8 cellular contexts compared by ENCODE assay signal in genomic region chr2:80238692-80239469, GRCh38.
DNase-seq lines count a peak whose midpoint lies in the region; ATAC-seq, FAIRE-seq and TF ChIP-seq lines count a peak whose summit lies in the region.

No MANE protein-coding gene starts in this region.

- TF ChIP-seq POLR2A in K562 (conservative IDR thresholded peaks at IDR 0.05) (no peak), uterus (IDR thresholded peaks at IDR 0.05) (no peak)

- peak; percentile 48 to 74 (median 64); a peak in 5 of 6 replicates for TF ChIP-seq CTCF in K562 (IDR thresholded peaks at IDR 0.05 in 2 of 3, conservative IDR thresholded peaks at IDR 0.05 in 1 of 3; ENCODE audit: insufficient read depth in 2 of 3, low read depth in 1 of 3, low read length in 3 of 3)
- peak; percentile 73 to 76 for TF ChIP-seq CTCF in left lung (IDR thresholded peaks at IDR 0.05)
- TF ChIP-seq CTCF in uterus (IDR thresholded peaks at IDR 0.05), result peak; percentile 10 to 66 (median 40)

- H3K9me3 ChIP-seq in Karpas-422 (ENCODE audit: low read length), result no peaks in the 10 kb centered on the region
- no peaks in the 10 kb centered on the region for H3K9me3 ChIP-seq in K562 (replicated peaks; ENCODE audit: control insufficient read depth, insufficient read depth, low read depth, low read length)
- H3K9me3 ChIP-seq in left lung, result no peaks in the 10 kb centered on the region
- H3K9me3 ChIP-seq in uterus, result no peaks in the 10 kb centered on the region

- H3K4me2 ChIP-seq in Karpas-422 (ENCODE audit: low read depth, low read length, poor library complexity, severe bottlenecking) (no peak overlapping the region), K562 (ENCODE audit: insufficient read depth, low read length) (no peak overlapping the region)

- H2AFZ ChIP-seq in Karpas-422 (ENCODE audit: low read length), result no peak overlapping the region
- H2AFZ ChIP-seq in K562 (ENCODE audit: low read depth, low read length), result no peak overlapping the region

- H3K27ac ChIP-seq in Karpas-422 (ENCODE audit: low read length) (no peak overlapping the region), K562 (ENCODE audit: extremely low read depth, low read depth, low read length) (no peak overlapping the region), left lung (no peak overlapping the region), uterus (no peak overlapping the region)

- no TSS peak for BruUV-seq in K562 (replicated peaks; lab: Mats Ljungman, UMichigan)

- ATAC-seq in K562, result peak; percentile 79
- peak; percentile 71 for ATAC-seq in left lung
- ATAC-seq in HG02798 (IDR thresholded peaks at IDR 0.05; ENCODE audit: poor library complexity, unreplicated experiment), result no peak

- H3K9me1 ChIP-seq in K562 (ENCODE audit: control insufficient read depth, insufficient read depth, low read length), result no peaks in the 10 kb centered on the region

- TF ChIP-seq EP300 in K562 (IDR thresholded peaks at IDR 0.05; ENCODE audit: low read length), result no peak

- in situ Hi-C loops in K562 (cut with MboI), result no loop called here

- no peak overlapping the region for H3K9ac ChIP-seq in Karpas-422 (ENCODE audit: low read length)
- no peak overlapping the region for H3K9ac ChIP-seq in K562 (ENCODE audit: insufficient read depth in 1 of 2, low read depth in 2 of 2, low read length in 2 of 2)

- no peaks in the 10 kb centered on the region for H3K79me2 ChIP-seq in Karpas-422 (ENCODE audit: low read length)
- no peaks in the 10 kb centered on the region for H3K79me2 ChIP-seq in K562 (ENCODE audit: control insufficient read depth, insufficient read depth, low read length)

- peak; percentile 31 to 66; a peak in 3 of 4 replicates for TF ChIP-seq RAD21 in K562 (CRISPR knock-in tag; conservative IDR thresholded peaks at IDR 0.05 in 1 of 2, IDR thresholded peaks at IDR 0.05 in 1 of 2)

- WGBS in K562 (ENCODE audit: insufficient coverage, low coverage, missing lambda C conversion rate), result 24% methylated on average over 11 of the region's 11 CpGs

- H3K4me3 ChIP-seq in Karpas-422 (ENCODE audit: low read length), result no peak overlapping the region
- H3K4me3 ChIP-seq in K562, result no peak overlapping the region
- H3K4me3 ChIP-seq in left lung, result no peak overlapping the region
- H3K4me3 ChIP-seq in uterus, result no peak overlapping the region

- H3K4me1 ChIP-seq in Karpas-422 (ENCODE audit: low read length) (peaks cover 17% of the 10 kb centered on the region), K562 (replicated peaks in 1 of 2; ENCODE audit: control insufficient read depth in 2 of 2, insufficient read depth in 2 of 2, low read length in 2 of 2) (no peaks in the 10 kb centered on the region; a peak in 1 of 5 replicates), left lung (no peaks in the 10 kb centered on the region), uterus (no peaks in the 10 kb centered on the region)

- DNase-seq in NCI-H345 (lab: John Stamatoyannopoulos, UW), result peak; percentile 19
- DNase-seq in NCI-H345 treated with DMSO at 0.1 percent for 48 hours (lab: John Stamatoyannopoulos, UW; ENCODE audit: unreplicated experiment), result no peak
- peak; percentile 85 for DNase-seq in Karpas-422
- peak; percentile 49 to 62 (median 60) for DNase-seq in K562 (ENCODE audit: extremely low read depth in 1 of 4, low spot score in 3 of 4)
- no peak for DNase-seq in left lung
- no peak for DNase-seq in uterus
- DNase-seq in cortex of kidney (lab: John Stamatoyannopoulos, UW), result no peak

- FAIRE-seq in K562 (lab: Jason Lieb, UNC), result peak; percentile 79

- H4K20me1 ChIP-seq in Karpas-422 (ENCODE audit: insufficient read depth, low read depth, low read length) (no peaks in the 10 kb centered on the region), K562 (replicated peaks; ENCODE audit: control insufficient read depth, insufficient read depth, low read length) (no peaks in the 10 kb centered on the region)

- POLR2A ChIA-PET in K562 (lab: Yijun Ruan, JAX), result interaction anchor here (0.6 kb wide), 1 partner anchor 14 kb away, joined by 3 read pairs; no protein-coding TSS in a partner anchor

- intact Hi-C loops in K562 (cut with micrococcal nuclease), result loop anchor here (1.0 kb wide), 1 partner anchor 166 kb away; no protein-coding TSS in a partner anchor
- intact Hi-C loops in left lung (cut with DNase I), result loop anchor here in 1 of 2 donors (5.0 kb wide), 1 partner anchor 167 kb away; no protein-coding TSS in a partner anchor
- intact Hi-C loops in uterus (cut with DNase I; ENCODE audit: low total_unique reads), result no loop called here

- H3K27me3 ChIP-seq in Karpas-422 (ENCODE audit: low read length), result no peaks in the 10 kb centered on the region
- H3K27me3 ChIP-seq in K562 (ENCODE audit: control insufficient read depth in 2 of 2, insufficient read depth in 2 of 2, low read length in 2 of 2), result no peaks in the 10 kb centered on the region
- H3K27me3 ChIP-seq in left lung, result no peaks in the 10 kb centered on the region
- H3K27me3 ChIP-seq in uterus, result no peaks in the 10 kb centered on the region

- H3K9me2 ChIP-seq in Karpas-422 (replicated peaks; ENCODE audit: insufficient read depth, low read length), result no peaks in the 10 kb centered on the region

- H3K36me3 ChIP-seq in Karpas-422 (ENCODE audit: insufficient read depth, low read length) (no peaks in the 10 kb centered on the region), K562 (ENCODE audit: control insufficient read depth, insufficient read depth, low read length) (no peaks in the 10 kb centered on the region), left lung (no peaks in the 10 kb centered on the region), uterus (no peaks in the 10 kb centered on the region)

- CTCF ChIA-PET in K562 (lab: Yijun Ruan, JAX; ENCODE audit: low intra/inter-chr PET ratio), result no interaction called here

TF ChIP-seq in K562, 482 proteins besides CTCF, POLR2A, EP300 and RAD21:
- 0 out of 2 replicates have a peak, but pooled peaks have one; percentile 13 for TF ChIP-seq MBD1 (CRISPR knock-in tag; IDR thresholded peaks at IDR 0.05)
- TF ChIP-seq TCF3 (CRISPR knock-in tag; IDR thresholded peaks at IDR 0.05), result no peak

Comparison
In these comparisons a context has a peak if more than half of its experiments do, and no peak if none do; other contexts are left out.
1. DNase-seq: peak in NCI-H345 (single experiment), Karpas-422 (single experiment) and K562 (4 of 4); none in NCI-H345 treated with DMSO at 0.1 percent for 48 hours (single experiment), left lung (0 of 2), uterus (0 of 2) and cortex of kidney (single experiment).
2. Peak in every context shown above with its lines, with median percentiles within 50 percentile points of each other: CTCF ChIP-seq.